ENCODE assay signal across 1 cellular context in genomic region chr10:86489960-86490612, GRCh38.
TF ChIP-seq lines count a peak whose summit lies in the region.

No MANE protein-coding gene starts in this region.

TF ChIP-seq in HepG2, 621 proteins besides CTCF, POLR2A, EP300 and RAD21 (continued from another document):
- TF ChIP-seq ZNF407 (CRISPR knock-in tag; IDR thresholded peaks at IDR 0.05; ENCODE audit: not compliant biosample characterization) (no peak), ZFY (CRISPR knock-in tag; IDR thresholded peaks at IDR 0.05) (no peak), PAX8 (CRISPR knock-in tag; IDR thresholded peaks at IDR 0.05; ENCODE audit: borderline replicate concordance) (no peak), ZNF224 (CRISPR knock-in tag; IDR thresholded peaks at IDR 0.05) (no peak), PBX2 (CRISPR knock-in tag; IDR thresholded peaks at IDR 0.05) (no peak), NR2F1 (CRISPR knock-in tag; IDR thresholded peaks at IDR 0.05) (no peak), ARHGAP35 (CRISPR knock-in tag; IDR thresholded peaks at IDR 0.05; ENCODE audit: borderline replicate concordance) (no peak), ZNF382 (CRISPR knock-in tag; IDR thresholded peaks at IDR 0.05; ENCODE audit: borderline replicate concordance) (no peak), PPARG (CRISPR knock-in tag; conservative IDR thresholded peaks at IDR 0.05) (no peak), MLLT10 (CRISPR knock-in tag; IDR thresholded peaks at IDR 0.05) (no peak), HOXA9 (CRISPR knock-in tag; IDR thresholded peaks at IDR 0.05; ENCODE audit: borderline replicate concordance) (no peak), KDM5B (CRISPR knock-in tag; IDR thresholded peaks at IDR 0.05; ENCODE audit: borderline replicate concordance) (no peak), SSRP1 (CRISPR knock-in tag; IDR thresholded peaks at IDR 0.05) (no peak)
- TF ChIP-seq, protein P1, sequence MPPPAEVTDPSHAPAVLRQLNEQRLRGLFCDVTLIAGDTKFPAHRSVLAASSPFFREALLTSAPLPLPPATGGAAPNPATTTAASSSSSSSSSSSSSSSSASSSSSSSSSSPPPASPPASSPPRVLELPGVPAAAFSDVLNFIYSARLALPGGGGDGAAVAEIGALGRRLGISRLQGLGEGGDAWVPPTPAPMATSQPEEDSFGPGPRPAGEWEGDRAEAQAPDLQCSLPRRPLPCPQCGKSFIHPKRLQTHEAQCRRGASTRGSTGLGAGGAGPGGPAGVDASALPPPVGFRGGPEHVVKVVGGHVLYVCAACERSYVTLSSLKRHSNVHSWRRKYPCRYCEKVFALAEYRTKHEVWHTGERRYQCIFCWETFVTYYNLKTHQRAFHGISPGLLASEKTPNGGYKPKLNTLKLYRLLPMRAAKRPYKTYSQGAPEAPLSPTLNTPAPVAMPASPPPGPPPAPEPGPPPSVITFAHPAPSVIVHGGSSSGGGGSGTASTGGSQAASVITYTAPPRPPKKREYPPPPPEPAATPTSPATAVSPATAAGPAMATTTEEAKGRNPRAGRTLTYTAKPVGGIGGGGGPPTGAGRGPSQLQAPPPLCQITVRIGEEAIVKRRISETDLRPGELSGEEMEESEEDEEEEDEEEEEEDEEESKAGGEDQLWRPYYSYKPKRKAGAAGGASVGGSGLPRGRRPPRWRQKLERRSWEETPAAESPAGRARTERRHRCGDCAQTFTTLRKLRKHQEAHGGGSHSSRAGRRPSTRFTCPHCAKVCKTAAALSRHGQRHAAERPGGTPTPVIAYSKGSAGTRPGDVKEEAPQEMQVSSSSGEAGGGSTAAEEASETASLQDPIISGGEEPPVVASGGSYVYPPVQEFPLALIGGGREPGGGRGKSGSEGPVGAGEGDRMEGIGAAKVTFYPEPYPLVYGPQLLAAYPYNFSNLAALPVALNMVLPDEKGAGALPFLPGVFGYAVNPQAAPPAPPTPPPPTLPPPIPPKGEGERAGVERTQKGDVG (CRISPR knock-in tag; IDR thresholded peaks at IDR 0.05; ENCODE audit: borderline replicate concordance), result no peak
